ENCODE assay signal across 24 cellular contexts in the genomic region with DNA sequence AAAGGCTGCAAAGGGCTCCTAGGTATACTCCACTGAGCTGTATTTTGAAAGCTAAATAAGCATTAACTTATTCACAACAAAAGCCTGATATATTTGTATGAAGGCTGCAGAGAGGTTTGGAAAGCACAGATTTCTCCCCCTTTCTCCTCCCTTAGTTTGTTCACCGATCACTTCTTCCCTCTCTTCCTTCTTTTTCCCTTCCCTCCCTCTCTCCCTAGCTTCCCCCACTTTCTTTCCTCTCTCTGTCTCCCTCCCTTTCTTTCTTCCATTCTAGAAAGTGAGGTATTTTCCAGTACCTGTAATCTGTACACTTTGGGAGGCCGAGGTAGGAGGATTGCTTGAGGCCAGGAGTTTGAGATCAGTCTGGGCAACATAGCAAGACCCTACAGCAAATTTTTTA.
"Had no signal": no experiment of that assay in that cellular context is flagged by ENCODE, and none has a peak within 500 bp of the region (broad histone marks: within the 10 kb centered on the region; RNA-seq: fewer than 3 reads in every experiment).

No MANE protein-coding gene starts in this region.

- H3K27me3 Mint-ChIP-seq: effector memory CD8-positive, alpha-beta T cell had no signal

- H3K9me3 ChIP-seq: colonic mucosa, esophagus muscularis mucosa, esophagus squamous epithelium, gastrocnemius medialis, gastroesophageal sphincter, heart left ventricle, heart right ventricle had no signal

- H3K27me3 ChIP-seq: colonic mucosa, dorsolateral prefrontal cortex, esophagus muscularis mucosa, esophagus squamous epithelium, foreskin keratinocyte, gastrocnemius medialis, gastroesophageal sphincter, heart left ventricle had no signal

- H3K27ac Mint-ChIP-seq: effector memory CD8-positive, alpha-beta T cell; endodermal cell had no signal

- H3K36me3 ChIP-seq: colonic mucosa, esophagus muscularis mucosa, esophagus squamous epithelium, gastrocnemius medialis, gastroesophageal sphincter, heart left ventricle, heart right ventricle had no signal

- H3K4me1 ChIP-seq: colonic mucosa, foreskin keratinocyte had no signal

- ATAC-seq: effector memory CD8-positive, alpha-beta T cell; esophagus mucosa; foreskin keratinocyte; gastrocnemius medialis; gastroesophageal sphincter; heart left ventricle; heart right ventricle had no signal

- H3K9me3 Mint-ChIP-seq: effector memory CD8-positive, alpha-beta T cell; endodermal cell had no signal

- DNase-seq: colonic mucosa; cortex of kidney; dermis blood vessel endothelial cell; dorsolateral prefrontal cortex; effector CD4-positive, alpha-beta T cell; effector CD8-positive, alpha-beta T cell; effector memory CD4-positive, alpha-beta T cell; effector memory CD8-positive, alpha-beta T cell; endodermal cell; erythroblast; esophagus squamous epithelium; foreskin keratinocyte; foreskin melanocyte; gastrocnemius medialis; glutamatergic neuron; head of caudate nucleus; heart left ventricle; heart right ventricle had no signal

- H3K4me3 ChIP-seq: colonic mucosa, coronary artery, esophagus muscularis mucosa, gastrocnemius medialis, gastroesophageal sphincter, heart left ventricle, heart right ventricle had no signal

- H3K27ac ChIP-seq: colonic mucosa, coronary artery, dorsolateral prefrontal cortex, epithelial cell of prostate, esophagus muscularis mucosa, foreskin keratinocyte, gastrocnemius medialis, gastroesophageal sphincter, heart right ventricle had no signal

- H3K4me3 Mint-ChIP-seq: dendritic cell treated with granulocyte-macrophage colony-stimulating factor and Interleukin-4, amounts not matched to agents 40 ng/mL and 50 ng/mL, for 4 days; effector memory CD8-positive, alpha-beta T cell; endodermal cell had no signal
